Comparison of ENCODE assay signal across 1 cellular context in the genomic region with DNA sequence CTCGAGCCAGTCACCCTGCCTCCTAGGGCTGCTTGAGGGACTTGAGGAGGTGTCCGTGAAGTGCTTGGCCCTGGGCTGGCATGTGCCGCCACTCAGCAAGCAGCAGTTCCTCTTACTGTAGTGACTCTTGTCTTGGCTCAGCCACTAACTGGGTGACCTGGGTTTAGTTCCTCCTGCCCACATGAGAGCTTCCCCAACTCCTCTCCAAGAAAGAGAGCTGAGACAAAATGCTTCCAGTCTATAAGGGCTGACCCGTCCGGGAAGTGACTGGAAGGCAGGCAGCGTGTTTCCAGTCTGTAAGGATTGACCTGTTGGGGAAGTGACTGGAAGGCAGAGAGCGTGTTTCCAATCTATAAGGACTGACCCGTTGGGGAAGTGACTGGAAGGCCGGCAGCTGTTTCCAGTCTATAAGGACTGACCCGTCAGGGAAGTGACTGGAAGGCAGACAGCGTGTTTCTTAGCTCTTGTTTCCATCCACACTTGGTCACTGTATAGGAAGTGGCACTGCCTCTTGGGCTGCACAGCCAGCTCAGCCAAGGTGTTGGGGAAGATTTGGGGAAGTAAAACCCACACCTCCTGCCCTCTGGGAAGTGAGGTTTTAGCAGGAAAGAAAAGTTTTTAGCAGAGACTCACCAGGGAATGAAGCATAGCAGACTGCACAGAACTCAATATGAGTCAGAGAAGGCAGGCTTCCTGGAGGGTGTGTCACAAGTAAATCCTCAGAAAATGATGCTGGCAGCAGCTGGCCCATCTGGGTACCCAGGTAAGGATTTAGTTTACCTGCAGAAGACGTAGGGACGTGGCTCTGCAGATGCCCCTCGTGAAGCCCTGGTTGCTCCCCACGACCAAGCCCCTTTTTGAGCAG.
TF ChIP-seq lines count a peak whose summit lies in the region.

No MANE protein-coding gene starts in this region.

TF ChIP-seq in GM23338, 12 proteins besides CTCF, POLR2A, EP300 and RAD21 (continued from another document):
- TF ChIP-seq, protein P1, sequence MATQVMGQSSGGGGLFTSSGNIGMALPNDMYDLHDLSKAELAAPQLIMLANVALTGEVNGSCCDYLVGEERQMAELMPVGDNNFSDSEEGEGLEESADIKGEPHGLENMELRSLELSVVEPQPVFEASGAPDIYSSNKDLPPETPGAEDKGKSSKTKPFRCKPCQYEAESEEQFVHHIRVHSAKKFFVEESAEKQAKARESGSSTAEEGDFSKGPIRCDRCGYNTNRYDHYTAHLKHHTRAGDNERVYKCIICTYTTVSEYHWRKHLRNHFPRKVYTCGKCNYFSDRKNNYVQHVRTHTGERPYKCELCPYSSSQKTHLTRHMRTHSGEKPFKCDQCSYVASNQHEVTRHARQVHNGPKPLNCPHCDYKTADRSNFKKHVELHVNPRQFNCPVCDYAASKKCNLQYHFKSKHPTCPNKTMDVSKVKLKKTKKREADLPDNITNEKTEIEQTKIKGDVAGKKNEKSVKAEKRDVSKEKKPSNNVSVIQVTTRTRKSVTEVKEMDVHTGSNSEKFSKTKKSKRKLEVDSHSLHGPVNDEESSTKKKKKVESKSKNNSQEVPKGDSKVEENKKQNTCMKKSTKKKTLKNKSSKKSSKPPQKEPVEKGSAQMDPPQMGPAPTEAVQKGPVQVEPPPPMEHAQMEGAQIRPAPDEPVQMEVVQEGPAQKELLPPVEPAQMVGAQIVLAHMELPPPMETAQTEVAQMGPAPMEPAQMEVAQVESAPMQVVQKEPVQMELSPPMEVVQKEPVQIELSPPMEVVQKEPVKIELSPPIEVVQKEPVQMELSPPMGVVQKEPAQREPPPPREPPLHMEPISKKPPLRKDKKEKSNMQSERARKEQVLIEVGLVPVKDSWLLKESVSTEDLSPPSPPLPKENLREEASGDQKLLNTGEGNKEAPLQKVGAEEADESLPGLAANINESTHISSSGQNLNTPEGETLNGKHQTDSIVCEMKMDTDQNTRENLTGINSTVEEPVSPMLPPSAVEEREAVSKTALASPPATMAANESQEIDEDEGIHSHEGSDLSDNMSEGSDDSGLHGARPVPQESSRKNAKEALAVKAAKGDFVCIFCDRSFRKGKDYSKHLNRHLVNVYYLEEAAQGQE (IDR thresholded peaks at IDR 0.05; ENCODE audit: unreplicated experiment) = no peak
- TF ChIP-seq EZH2 (IDR thresholded peaks at IDR 0.05; ENCODE audit: low read depth, unreplicated experiment) = no peak
- TF ChIP-seq, protein P2, sequence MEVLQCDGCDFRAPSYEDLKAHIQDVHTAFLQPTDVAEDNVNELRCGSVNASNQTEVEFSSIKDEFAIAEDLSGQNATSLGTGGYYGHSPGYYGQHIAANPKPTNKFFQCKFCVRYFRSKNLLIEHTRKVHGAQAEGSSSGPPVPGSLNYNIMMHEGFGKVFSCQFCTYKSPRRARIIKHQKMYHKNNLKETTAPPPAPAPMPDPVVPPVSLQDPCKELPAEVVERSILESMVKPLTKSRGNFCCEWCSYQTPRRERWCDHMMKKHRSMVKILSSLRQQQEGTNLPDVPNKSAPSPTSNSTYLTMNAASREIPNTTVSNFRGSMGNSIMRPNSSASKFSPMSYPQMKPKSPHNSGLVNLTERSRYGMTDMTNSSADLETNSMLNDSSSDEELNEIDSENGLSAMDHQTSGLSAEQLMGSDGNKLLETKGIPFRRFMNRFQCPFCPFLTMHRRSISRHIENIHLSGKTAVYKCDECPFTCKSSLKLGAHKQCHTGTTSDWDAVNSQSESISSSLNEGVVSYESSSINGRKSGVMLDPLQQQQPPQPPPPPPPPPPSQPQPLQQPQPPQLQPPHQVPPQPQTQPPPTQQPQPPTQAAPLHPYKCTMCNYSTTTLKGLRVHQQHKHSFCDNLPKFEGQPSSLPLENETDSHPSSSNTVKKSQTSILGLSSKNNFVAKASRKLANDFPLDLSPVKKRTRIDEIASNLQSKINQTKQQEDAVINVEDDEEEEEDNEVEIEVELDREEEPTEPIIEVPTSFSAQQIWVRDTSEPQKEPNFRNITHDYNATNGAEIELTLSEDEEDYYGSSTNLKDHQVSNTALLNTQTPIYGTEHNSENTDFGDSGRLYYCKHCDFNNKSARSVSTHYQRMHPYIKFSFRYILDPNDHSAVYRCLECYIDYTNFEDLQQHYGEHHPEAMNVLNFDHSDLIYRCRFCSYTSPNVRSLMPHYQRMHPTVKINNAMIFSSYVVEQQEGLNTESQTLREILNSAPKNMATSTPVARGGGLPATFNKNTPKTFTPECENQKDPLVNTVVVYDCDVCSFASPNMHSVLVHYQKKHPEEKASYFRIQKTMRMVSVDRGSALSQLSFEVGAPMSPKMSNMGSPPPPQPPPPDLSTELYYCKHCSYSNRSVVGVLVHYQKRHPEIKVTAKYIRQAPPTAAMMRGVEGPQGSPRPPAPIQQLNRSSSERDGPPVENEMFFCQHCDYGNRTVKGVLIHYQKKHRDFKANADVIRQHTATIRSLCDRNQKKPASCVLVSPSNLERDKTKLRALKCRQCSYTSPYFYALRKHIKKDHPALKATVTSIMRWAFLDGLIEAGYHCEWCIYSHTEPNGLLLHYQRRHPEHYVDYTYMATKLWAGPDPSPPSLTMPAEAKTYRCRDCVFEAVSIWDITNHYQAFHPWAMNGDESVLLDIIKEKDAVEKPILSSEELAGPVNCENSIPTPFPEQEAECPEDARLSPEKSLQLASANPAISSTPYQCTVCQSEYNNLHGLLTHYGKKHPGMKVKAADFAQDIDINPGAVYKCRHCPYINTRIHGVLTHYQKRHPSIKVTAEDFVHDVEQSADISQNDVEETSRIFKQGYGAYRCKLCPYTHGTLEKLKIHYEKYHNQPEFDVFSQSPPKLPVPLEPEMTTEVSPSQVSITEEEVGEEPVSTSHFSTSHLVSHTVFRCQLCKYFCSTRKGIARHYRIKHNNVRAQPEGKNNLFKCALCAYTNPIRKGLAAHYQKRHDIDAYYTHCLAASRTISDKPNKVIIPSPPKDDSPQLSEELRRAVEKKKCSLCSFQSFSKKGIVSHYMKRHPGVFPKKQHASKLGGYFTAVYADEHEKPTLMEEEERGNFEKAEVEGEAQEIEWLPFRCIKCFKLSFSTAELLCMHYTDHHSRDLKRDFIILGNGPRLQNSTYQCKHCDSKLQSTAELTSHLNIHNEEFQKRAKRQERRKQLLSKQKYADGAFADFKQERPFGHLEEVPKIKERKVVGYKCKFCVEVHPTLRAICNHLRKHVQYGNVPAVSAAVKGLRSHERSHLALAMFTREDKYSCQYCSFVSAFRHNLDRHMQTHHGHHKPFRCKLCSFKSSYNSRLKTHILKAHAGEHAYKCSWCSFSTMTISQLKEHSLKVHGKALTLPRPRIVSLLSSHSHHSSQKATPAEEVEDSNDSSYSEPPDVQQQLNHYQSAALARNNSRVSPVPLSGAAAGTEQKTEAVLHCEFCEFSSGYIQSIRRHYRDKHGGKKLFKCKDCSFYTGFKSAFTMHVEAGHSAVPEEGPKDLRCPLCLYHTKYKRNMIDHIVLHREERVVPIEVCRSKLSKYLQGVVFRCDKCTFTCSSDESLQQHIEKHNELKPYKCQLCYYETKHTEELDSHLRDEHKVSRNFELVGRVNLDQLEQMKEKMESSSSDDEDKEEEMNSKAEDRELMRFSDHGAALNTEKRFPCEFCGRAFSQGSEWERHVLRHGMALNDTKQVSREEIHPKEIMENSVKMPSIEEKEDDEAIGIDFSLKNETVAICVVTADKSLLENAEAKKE (CRISPR knock-in tag; IDR thresholded peaks at IDR 0.05) = no peak
TF ChIP-seq in GM23338: peak in this region for 0.
